In genomic region chr4:100721490-100721889, GRCh38 we compare ENCODE assay signal across 15 cellular contexts.
DNase-seq lines count a peak whose midpoint lies in the region; ATAC-seq and TF ChIP-seq lines count a peak whose summit lies in the region.
"Had no signal": no experiment of that assay in that cellular context is flagged by ENCODE, and none has a peak within 500 bp of the region (broad histone marks: within the 10 kb centered on the region; RNA-seq: fewer than 3 reads in every experiment).

No MANE protein-coding gene starts in this region.

- BruUV-seq in HCT116 (replicated peaks; lab: Mats Ljungman, UMichigan): no TSS peak

- H2AFZ ChIP-seq in DND-41 (ENCODE audit: low read depth, low read length): 0 out of 2 replicates have a peak overlapping the region, but pooled peaks have one; percentile 15
- H2AFZ ChIP-seq in HCT116 (ENCODE audit: low read depth, low read length, poor library complexity, severe bottlenecking): peak overlapping the region; percentile 32
- H2AFZ ChIP-seq: GM23248 had no signal

- TF ChIP-seq CTCF in DND-41 (IDR thresholded peaks at IDR 0.05; ENCODE audit: borderline replicate concordance, extremely low read depth, low read length, poor library complexity, severe bottlenecking): no peak
- no peak for TF ChIP-seq CTCF in HCT116 (IDR thresholded peaks at IDR 0.05 in 2 of 3, conservative IDR thresholded peaks at IDR 0.05 in 1 of 3; ENCODE audit: borderline replicate concordance in 1 of 3, insufficient read depth in 1 of 3, low read depth in 2 of 3, low read length in 2 of 3)

- H3K27me3 ChIP-seq in DND-41 (ENCODE audit: insufficient read depth, low read length, poor library complexity) (no peaks in the 10 kb centered on the region), HCT116 (ENCODE audit: insufficient read depth, low read length) (no peaks in the 10 kb centered on the region)
- H3K27me3 ChIP-seq: BE2C had no signal

- H3K9me3 ChIP-seq in DND-41 (ENCODE audit: insufficient read depth, low read length, severe bottlenecking) (no peaks in the 10 kb centered on the region), HCT116 (ENCODE audit: control insufficient read depth in 1 of 2, insufficient read depth in 1 of 2, low read depth in 1 of 2, low read length in 2 of 2) (no peaks in the 10 kb centered on the region)
- H3K9me3 ChIP-seq: A549, BE2C had no signal

- no peaks in the 10 kb centered on the region for H3K79me2 ChIP-seq in DND-41 (ENCODE audit: insufficient read depth, low read length)
- no peaks in the 10 kb centered on the region for H3K79me2 ChIP-seq in HCT116 (ENCODE audit: insufficient read depth, low read length)

- no peak for TF ChIP-seq POLR2A in HCT116 (IDR thresholded peaks at IDR 0.05; ENCODE audit: borderline replicate concordance, extremely low read depth, insufficient read depth, insufficient read length)

- no peak overlapping the region for H3K27ac ChIP-seq in DND-41 (ENCODE audit: low read length)
- no peak overlapping the region for H3K27ac ChIP-seq in HCT116 (ENCODE audit: low read depth, low read length)
- H3K27ac ChIP-seq in caudate nucleus (ENCODE audit: low read depth, low read length): peak overlapping the region; percentile 63
- no peak overlapping the region for H3K27ac ChIP-seq in substantia nigra (ENCODE audit: low read depth, low read length, poor library complexity, severe bottlenecking)
- H3K27ac ChIP-seq: A549, C4-2B, GM23248, HL-60 had no signal

- no peak overlapping the region for H3K9ac ChIP-seq in DND-41 (ENCODE audit: low read depth, low read length)
- H3K9ac ChIP-seq in HCT116 (ENCODE audit: low read length): no peak overlapping the region
- H3K9ac ChIP-seq: GM23248 had no signal

- H3K4me2 ChIP-seq in DND-41 (ENCODE audit: insufficient read depth, low read length) (no peak overlapping the region), HCT116 (ENCODE audit: low read length) (no peak overlapping the region)
- H3K4me2 ChIP-seq: A549 had no signal

- H3K4me1 ChIP-seq in DND-41 (ENCODE audit: insufficient read depth, low read length) (no peaks in the 10 kb centered on the region), HCT116 (ENCODE audit: control insufficient read depth in 1 of 2, insufficient read depth in 2 of 2, low read length in 2 of 2) (peaks cover 0 to 4% of the 10 kb centered on the region in 2 experiments; a peak in 1 of 4 replicates)
- H3K4me1 ChIP-seq: A549, BE2C had no signal

- H4K20me1 ChIP-seq in DND-41 (ENCODE audit: insufficient read depth, low read length): no peaks in the 10 kb centered on the region
- no peaks in the 10 kb centered on the region for H4K20me1 ChIP-seq in HCT116 (ENCODE audit: insufficient read depth)

- intact Hi-C loops in HCT116 (cut with micrococcal nuclease): no loop called here

- H3K9me2 ChIP-seq in HCT116 (ENCODE audit: insufficient read depth): no peaks in the 10 kb centered on the region

- no peak for DNase-seq in DND-41
- DNase-seq in HCT116 (ENCODE audit: low read depth, low spot score): no peak
- DNase-seq in NCI-H526 (lab: John Stamatoyannopoulos, UW): peak; percentile 51 to 55
- no peak for DNase-seq in caudate nucleus (lab: John Stamatoyannopoulos, UW)
- no peak for DNase-seq in substantia nigra (lab: John Stamatoyannopoulos, UW)
- DNase-seq: BE2C; CD4-positive, alpha-beta memory T cell; DMS153; DMS79 treated with DMSO at 0.1 percent for 48 hours; GDM1; GM23248 had no signal

- CTCF ChIA-PET in HCT116 (lab: Charles Lee): no interaction called here

- no peak for TF ChIP-seq RAD21 in HCT116 (IDR thresholded peaks at IDR 0.05; ENCODE audit: low read depth)

- RAD21 ChIA-PET in HCT116 (lab: Charles Lee; ENCODE audit: low non-redundant PET in 1 of 2, low total read pairs in 2 of 2, uncharacterized antibody in 2 of 2, unreplicated experiment in 2 of 2): no interaction called here

- H3K36me3 ChIP-seq in DND-41 (ENCODE audit: insufficient read depth, low read length): no peaks in the 10 kb centered on the region
- H3K36me3 ChIP-seq in HCT116 (ENCODE audit: control insufficient read depth in 1 of 2, insufficient read depth in 2 of 2, low read length in 2 of 2): no peaks in the 10 kb centered on the region
- H3K36me3 ChIP-seq: BE2C had no signal

- H3K4me3 ChIP-seq in DND-41 (ENCODE audit: low read depth in 1 of 2, low read length in 2 of 2): no peak overlapping the region
- no peak overlapping the region for H3K4me3 ChIP-seq in HCT116 (replicated peaks in 1 of 2; ENCODE audit: low read depth in 1 of 2, low read length in 2 of 2)
- H3K4me3 ChIP-seq: A549, GM23248 had no signal

- ATAC-seq in DND-41 (ENCODE audit: insufficient read depth, low read depth) (no peak), HCT116 (no peak), GM18867 (IDR thresholded peaks at IDR 0.05; ENCODE audit: unreplicated experiment) (no peak)
- ATAC-seq: A549 had no signal

- POLR2A ChIA-PET in HCT116 (lab: Charles Lee): no interaction called here

TF ChIP-seq in HCT116, 20 proteins besides CTCF, POLR2A, EP300 and RAD21:
- TF ChIP-seq REST (IDR thresholded peaks at IDR 0.05; ENCODE audit: low read depth) (no peak), ZFX (IDR thresholded peaks at IDR 0.05) (no peak), ZBTB33 (IDR thresholded peaks at IDR 0.05; ENCODE audit: extremely low read depth, insufficient replicate concordance, low read length) (no peak), EZH2 (IDR thresholded peaks at IDR 0.05) (no peak), SIN3A (IDR thresholded peaks at IDR 0.05; ENCODE audit: low read depth) (no peak), ATF3 (IDR thresholded peaks at IDR 0.05) (no peak), SP1 (IDR thresholded peaks at IDR 0.05; ENCODE audit: low read depth) (no peak), SRF (IDR thresholded peaks at IDR 0.05; ENCODE audit: low read depth) (no peak), FOSL1 (IDR thresholded peaks at IDR 0.05; ENCODE audit: low read depth) (no peak), ZNF274 (IDR thresholded peaks at IDR 0.05; ENCODE audit: low read depth, low read length) (no peak), EGR1 (IDR thresholded peaks at IDR 0.05; ENCODE audit: low read depth) (no peak), MAX (IDR thresholded peaks at IDR 0.05) (no peak), CBX3 (IDR thresholded peaks at IDR 0.05; ENCODE audit: low read depth) (no peak), ELF1 (IDR thresholded peaks at IDR 0.05; ENCODE audit: borderline replicate concordance, low read depth) (no peak), JUND (IDR thresholded peaks at IDR 0.05) (no peak), POLR2AphosphoS5 (IDR thresholded peaks at IDR 0.05; ENCODE audit: low read depth, low read length) (no peak), CEBPB (IDR thresholded peaks at IDR 0.05; ENCODE audit: low read depth) (no peak), YY1 (IDR thresholded peaks at IDR 0.05; ENCODE audit: extremely low read depth, insufficient replicate concordance, low read depth, low read length) (no peak)

Comparison
In these comparisons a context has a peak if more than half of its experiments do, and no peak if none do; other contexts are left out.
1. DNase-seq: peak in NCI-H526 (2 of 2); none in DND-41 (single experiment), HCT116 (single experiment), caudate nucleus (0 of 61) and substantia nigra (0 of 49).